9 cellular contexts compared by ENCODE assay signal in genomic region chr16:25051446-25052160, GRCh38. TPM values are rescaled to one million over a fixed set of nuclear protein-coding genes. Genes with fewer than 3 reads are reported as not detected.
A peak's percentile ranks its signal among the peaks of the same experiment; 100 is the strongest.
DNase-seq lines count a peak whose midpoint lies in the region; FAIRE-seq and TF ChIP-seq lines count a peak whose summit lies in the region.
"Had no signal": no experiment of that assay in that cellular context is flagged by ENCODE, and none has a peak within 500 bp of the region (broad histone marks: within the 10 kb centered on the region; RNA-seq: fewer than 3 reads in every experiment).

No MANE protein-coding gene starts in this region.

- TF ChIP-seq CTCF in Loucy (conservative IDR thresholded peaks at IDR 0.05; ENCODE audit: low read length) (no peak), choroid plexus epithelial cell (conservative IDR thresholded peaks at IDR 0.05; ENCODE audit: low read depth, low read length) (no peak)

- no peaks in the 10 kb centered on the region for H3K9me3 ChIP-seq in Loucy (ENCODE audit: insufficient read depth, low read depth, low read length)
- H3K9me3 ChIP-seq in muscle layer of colon (ENCODE audit: low read length): no peaks in the 10 kb centered on the region

- H3K4me2 ChIP-seq in Loucy (ENCODE audit: low read depth, low read length, poor library complexity, severe bottlenecking): no peak overlapping the region

- no peak for FAIRE-seq in RCC 7860 (lab: Jason Lieb, UNC)

- H3K4me1 ChIP-seq in Loucy (ENCODE audit: insufficient read depth, low read length, poor library complexity, severe bottlenecking) (peaks cover 16% of the 10 kb centered on the region), muscle layer of colon (ENCODE audit: insufficient read depth, low read length) (peaks cover 17% of the 10 kb centered on the region)

- H3K27ac ChIP-seq in muscle layer of colon (ENCODE audit: low read depth, low read length): peak overlapping the region; percentile 7
- H3K27ac ChIP-seq: cardiac muscle cell had no signal

- no peaks in the 10 kb centered on the region for H3K27me3 ChIP-seq in Loucy (ENCODE audit: insufficient read depth, low read length, poor library complexity, severe bottlenecking)
- H3K27me3 ChIP-seq in muscle layer of colon (ENCODE audit: control insufficient read depth in 1 of 2, insufficient read depth in 2 of 2, low read length in 2 of 2): no peaks in the 10 kb centered on the region

- H3F3A ChIP-seq in Loucy (ENCODE audit: low read depth): no peaks in the 10 kb centered on the region

- no peaks in the 10 kb centered on the region for H3K79me2 ChIP-seq in Loucy (ENCODE audit: insufficient read depth, low read length)

- DNase-seq in Ammon's horn (ENCODE audit: low spot score): peak; percentile 48
- DNase-seq in choroid plexus epithelial cell (ENCODE audit: low read depth): peak; percentile 68
- no peak for DNase-seq in AG08396 (ENCODE audit: low spot score)
- DNase-seq in DMS114 treated with DMSO at 0.1 percent for 48 hours (lab: John Stamatoyannopoulos, UW; ENCODE audit: unreplicated experiment): no peak
- DNase-seq in mesenteric fat pad (ENCODE audit: low spot score): no peak
- no peak for DNase-seq in RCC 7860 (ENCODE audit: low spot score)

- H3K4me3 ChIP-seq in Loucy (ENCODE audit: low read length, poor library complexity, severe bottlenecking) (no peak overlapping the region), choroid plexus epithelial cell (ENCODE audit: low read depth, low read length) (no peak overlapping the region), muscle layer of colon (ENCODE audit: low read depth in 1 of 2, low read length in 2 of 2) (no peak overlapping the region)
- H3K4me3 ChIP-seq: cardiac muscle cell had no signal

- no peaks in the 10 kb centered on the region for H4K20me1 ChIP-seq in Loucy (ENCODE audit: insufficient read depth, low read length, poor library complexity, severe bottlenecking)

- no peak overlapping the region for H3K9ac ChIP-seq in Loucy (ENCODE audit: low read depth, low read length, poor library complexity, severe bottlenecking)
- no peak overlapping the region for H3K9ac ChIP-seq in muscle layer of colon (ENCODE audit: low read length)

- H3K36me3 ChIP-seq in Loucy (ENCODE audit: insufficient read depth, low read length) (no peaks in the 10 kb centered on the region), muscle layer of colon (ENCODE audit: insufficient read depth, low read length) (no peaks in the 10 kb centered on the region)
- H3K36me3 ChIP-seq: cardiac muscle cell had no signal

- peak overlapping the region; percentile 51; the same call in 1 of the 2 replicates for H2AFZ ChIP-seq in Loucy (ENCODE audit: low read length)

- H3K9me2 ChIP-seq in Loucy (replicated peaks; ENCODE audit: low read depth, low read length): no peaks in the 10 kb centered on the region

RNA-seq across cellular contexts. Expression of gene ARHGAP17, which starts 36.4 kb away (rescaled TPM):
- total RNA-seq in mesenteric fat pad: 96.0 TPM

RNA-seq across cellular contexts. Expression of gene LCMT1, which starts 59.9 kb away (rescaled TPM):
- 27.7 TPM for total RNA-seq in mesenteric fat pad

Comparison
In these comparisons a context has a peak if more than half of its experiments do, and no peak if none do; other contexts are left out.
1. DNase-seq: peak in Ammon's horn (single experiment) and choroid plexus epithelial cell (single experiment); none in AG08396 (single experiment), DMS114 treated with DMSO at 0.1 percent for 48 hours (single experiment), mesenteric fat pad (single experiment) and RCC 7860 (single experiment).